In the genomic region with DNA sequence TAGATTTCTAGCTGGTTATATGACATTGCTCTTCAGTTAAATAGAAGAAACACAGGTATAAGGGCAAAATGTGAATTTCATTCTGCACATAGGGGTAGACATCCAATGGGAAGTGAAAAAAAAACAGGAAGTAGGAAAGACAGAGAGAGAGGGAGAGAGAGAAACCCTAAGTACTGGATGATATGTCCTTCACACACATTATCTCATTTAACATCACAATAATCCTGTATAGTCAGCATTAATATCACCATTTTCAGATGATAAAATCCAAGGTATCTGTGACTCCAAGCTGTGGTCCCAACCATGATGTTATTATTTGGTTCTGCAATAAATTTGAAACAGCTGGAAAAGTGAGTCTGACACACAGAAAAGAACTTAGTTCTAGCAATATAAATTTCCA, we compare ENCODE assay signal across 25 cellular contexts.
DNase-seq lines count a peak whose midpoint lies in the region; ATAC-seq, FAIRE-seq and TF ChIP-seq lines count a peak whose summit lies in the region.
"Had no signal": no experiment of that assay in that cellular context is flagged by ENCODE, and none has a peak within 500 bp of the region (broad histone marks: within the 10 kb centered on the region; RNA-seq: fewer than 3 reads in every experiment).

No MANE protein-coding gene starts in this region.

- H3K27me3 Mint-ChIP-seq in H9 (ENCODE audit: low read depth) = no peaks in the 10 kb centered on the region
- H3K27me3 Mint-ChIP-seq: CD4-positive, alpha-beta T cell had no signal

- no peak overlapping the region for H3K23ac ChIP-seq in IMR-90 (ENCODE audit: low read depth, low read length)
- H3K23ac ChIP-seq in trophoblast cell (ENCODE audit: low read length) = no peak overlapping the region
- no peak overlapping the region for H3K23ac ChIP-seq in H9 (ENCODE audit: insufficient read length, low read depth, low read length)

- no peak overlapping the region for H3T11ph ChIP-seq in H9 (ENCODE audit: low read length)

- peaks cover 0 to 14% of the 10 kb centered on the region in 2 experiments; a peak in 2 of 4 replicates for H3K4me1 Mint-ChIP-seq in H9
- H3K4me1 Mint-ChIP-seq: CD14-positive monocyte; CD8-positive, alpha-beta memory T cell had no signal

- no peak overlapping the region for H2BK20ac ChIP-seq in IMR-90 (ENCODE audit: low read depth, low read length)
- H2BK20ac ChIP-seq in H9 (ENCODE audit: low read depth, low read length, poor library complexity, severe bottlenecking) = no peak overlapping the region

- H4K12ac ChIP-seq in trophoblast cell (ENCODE audit: low read depth, low read length) = no peak overlapping the region

- no peaks in the 10 kb centered on the region; a peak in 1 of 5 replicates for H3K27me3 ChIP-seq in HepG2 (ENCODE audit: control insufficient read depth in 1 of 2, insufficient read depth in 2 of 2, low read length in 2 of 2)
- no peaks in the 10 kb centered on the region for H3K27me3 ChIP-seq in right lobe of liver
- H3K27me3 ChIP-seq in IMR-90 (ENCODE audit: control insufficient read depth, insufficient read depth, low read length) = no peaks in the 10 kb centered on the region
- no peaks in the 10 kb centered on the region for H3K27me3 ChIP-seq in colonic mucosa
- H3K27me3 ChIP-seq in breast epithelium = no peaks in the 10 kb centered on the region
- no peaks in the 10 kb centered on the region for H3K27me3 ChIP-seq in trophoblast cell (ENCODE audit: insufficient read depth, low read length)
- H3K27me3 ChIP-seq in H9 (ENCODE audit: insufficient read depth, low read length) = no peaks in the 10 kb centered on the region
- H3K27me3 ChIP-seq: BE2C; BLaER1 treated with 17β-estradiol and CSF1 and Interleukin-3, amounts not matched to agents 10 nM and 100 nM had no signal

- no peak overlapping the region for H3K56ac ChIP-seq in IMR-90 (ENCODE audit: extremely low read depth, insufficient read depth, low read length)
- H3K56ac ChIP-seq in H9 (ENCODE audit: insufficient read length, low read depth, low read length) = no peak overlapping the region

- H3K18ac ChIP-seq in IMR-90 (ENCODE audit: low read depth, low read length) = no peak overlapping the region
- no peak overlapping the region for H3K18ac ChIP-seq in trophoblast cell (ENCODE audit: low read length)
- H3K18ac ChIP-seq in H9 (ENCODE audit: insufficient read length, low read depth, low read length) = no peak overlapping the region

- H4K91ac ChIP-seq in IMR-90 (ENCODE audit: insufficient read depth, low read depth, low read length) (no peak overlapping the region), trophoblast cell (ENCODE audit: low read depth, low read length) (no peak overlapping the region), H9 (ENCODE audit: insufficient read length, low read depth, low read length) (no peak overlapping the region)

- H3K4me2 ChIP-seq in HepG2 (ENCODE audit: low read depth, low read length) (no peak overlapping the region), IMR-90 (ENCODE audit: low read depth, low read length) (no peak overlapping the region), trophoblast cell (ENCODE audit: low read length) (no peak overlapping the region), H9 (ENCODE audit: insufficient read depth, insufficient read length, low read length) (no peak overlapping the region)
- H3K4me2 ChIP-seq: BLaER1 treated with 17β-estradiol and CSF1 and Interleukin-3, amounts not matched to agents 10 nM and 100 nM had no signal

- H2BK5ac ChIP-seq in IMR-90 (ENCODE audit: low read depth, low read length, poor library complexity, severe bottlenecking) (no peak overlapping the region), trophoblast cell (ENCODE audit: low read depth, low read length, poor library complexity) (no peak overlapping the region), H9 (ENCODE audit: insufficient read length, low read length) (no peak overlapping the region)

- dilution Hi-C loops in IMR-90 (cut with HindIII; ENCODE audit: low sequenced_read_pairs, unreplicated experiment) = no loop called here

- H3K4me3 Mint-ChIP-seq in H9 = no peak overlapping the region
- H3K4me3 Mint-ChIP-seq: CD14-positive monocyte; CD4-positive, alpha-beta T cell; CD8-positive, alpha-beta memory T cell had no signal

- FAIRE-seq in HepG2 (lab: Jason Lieb, UNC) = no peak
- FAIRE-seq: A204.1, D721Med, GM12892, H54 had no signal

- TF ChIP-seq RAD21 in HepG2 (CRISPR knock-in tag; IDR thresholded peaks at IDR 0.05) (no peak), IMR-90 (IDR thresholded peaks at IDR 0.05; ENCODE audit: low read length) (no peak)

- no peaks in the 10 kb centered on the region for H3K23me2 ChIP-seq in H9 (ENCODE audit: insufficient read length, low read depth, low read length, poor library complexity, severe bottlenecking)

- H3K27ac Mint-ChIP-seq in H9 = no peak overlapping the region
- H3K27ac Mint-ChIP-seq: CD4-positive, alpha-beta T cell; CD8-positive, alpha-beta memory T cell had no signal

- TF ChIP-seq EP300 in HepG2 (IDR thresholded peaks at IDR 0.05; ENCODE audit: low read depth in 2 of 2, low read length in 2 of 2) (no peak), HepG2 (CRISPR knock-in tag; IDR thresholded peaks at IDR 0.05; ENCODE audit: borderline replicate concordance) (no peak)

- TF ChIP-seq POLR2A in HepG2 (IDR thresholded peaks at IDR 0.05; ENCODE audit: insufficient read depth in 1 of 2, low read depth in 2 of 2, low read length in 2 of 2) = no peak
- no peak for TF ChIP-seq POLR2A in right lobe of liver (IDR thresholded peaks at IDR 0.05)
- no peak for TF ChIP-seq POLR2A in IMR-90 (IDR thresholded peaks at IDR 0.05; ENCODE audit: low read depth, low read length)
- TF ChIP-seq POLR2A in breast epithelium (IDR thresholded peaks at IDR 0.05) = no peak

- H3K79me2 ChIP-seq in HepG2 (ENCODE audit: insufficient read depth, low read length) (no peaks in the 10 kb centered on the region), trophoblast cell (ENCODE audit: control insufficient read depth, insufficient read depth, low read length, poor library complexity) (no peaks in the 10 kb centered on the region), H9 (ENCODE audit: insufficient read depth, low read length) (no peaks in the 10 kb centered on the region)

- TF ChIP-seq CTCF in HepG2 (CRISPR knock-in tag; IDR thresholded peaks at IDR 0.05) (no peak), right lobe of liver (IDR thresholded peaks at IDR 0.05) (no peak), IMR-90 (conservative IDR thresholded peaks at IDR 0.05; ENCODE audit: low read depth, low read length) (no peak), colonic mucosa (IDR thresholded peaks at IDR 0.05) (no peak), breast epithelium (IDR thresholded peaks at IDR 0.05) (no peak), H9 (conservative IDR thresholded peaks at IDR 0.05) (no peak)

- H2AFZ ChIP-seq in HepG2 (ENCODE audit: low read length) (no peak overlapping the region), IMR-90 (replicated peaks; ENCODE audit: low read length, poor library complexity) (no peak overlapping the region), trophoblast cell (ENCODE audit: insufficient read depth, low read length, poor library complexity) (no peak overlapping the region), H9 (ENCODE audit: low read length) (no peak overlapping the region)
- H2AFZ ChIP-seq: GM23248 had no signal

- H2BK15ac ChIP-seq in IMR-90 (ENCODE audit: low read depth, low read length) = no peak overlapping the region
- no peak overlapping the region for H2BK15ac ChIP-seq in H9 (ENCODE audit: low read depth, low read length)

- H3K9me3 Mint-ChIP-seq in H9 = no peaks in the 10 kb centered on the region
- H3K9me3 Mint-ChIP-seq: CD14-positive monocyte; CD4-positive, alpha-beta T cell had no signal

- DNase-seq in HepG2 (ENCODE audit: low spot score) (no peak), right lobe of liver (no peak), IMR-90 (no peak), colonic mucosa (no peak), breast epithelium (ENCODE audit: low spot score in 2 of 2) (no peak), H4 (ENCODE audit: low spot score) (no peak), trophoblast cell (no peak), H9 (no peak)
- DNase-seq: ACHN; AML-193; BE2C; CD4-positive, alpha-beta T cell; CD8-positive, alpha-beta memory T cell; DMS 273 treated with DMSO at 0.1 percent for 48 hours; DMS79; GF-D8; GM23248; HCEC 1CT had no signal

- H3K36me3 ChIP-seq in HepG2 (replicated peaks in 1 of 2; ENCODE audit: control insufficient read depth in 1 of 2, insufficient read depth in 2 of 2, low read length in 2 of 2) (no peaks in the 10 kb centered on the region), right lobe of liver (no peaks in the 10 kb centered on the region), IMR-90 (ENCODE audit: control insufficient read depth, insufficient read depth, low read length) (no peaks in the 10 kb centered on the region), colonic mucosa (no peaks in the 10 kb centered on the region), breast epithelium (no peaks in the 10 kb centered on the region), trophoblast cell (ENCODE audit: control insufficient read depth in 1 of 2, insufficient read depth in 2 of 2, low read length in 2 of 2) (no peaks in the 10 kb centered on the region)
- H3K36me3 ChIP-seq: BE2C; BLaER1 treated with 17β-estradiol and CSF1 and Interleukin-3, amounts not matched to agents 10 nM and 100 nM had no signal

- H3K27ac ChIP-seq in HepG2 (ENCODE audit: extremely low read length, insufficient read depth, low read length) (no peak overlapping the region), right lobe of liver (no peak overlapping the region), IMR-90 (ENCODE audit: insufficient read depth, low read length) (no peak overlapping the region), colonic mucosa (peak overlapping the region; percentile 69), breast epithelium (no peak overlapping the region), trophoblast cell (ENCODE audit: low read depth, low read length) (no peak overlapping the region), H9 (ENCODE audit: insufficient read length, low read depth, low read length) (no peak overlapping the region)
- H3K27ac ChIP-seq: 22Rv1; BLaER1 treated with 17β-estradiol and CSF1 and Interleukin-3, amounts not matched to agents 10 nM and 100 nM; GM23248 had no signal

- intact Hi-C loops in HepG2 (cut with micrococcal nuclease; ENCODE audit: unreplicated experiment) (no loop called here), right lobe of liver (cut with DNase I) (no loop called here), IMR-90 (cut with micrococcal nuclease) (no loop called here), colonic mucosa (cut with DNase I) (no loop called here), breast epithelium (cut with DNase I; ENCODE audit: low total_unique reads) (no loop called here)

- H4K5ac ChIP-seq in IMR-90 (ENCODE audit: low read depth, low read length) = no peak overlapping the region
- no peak overlapping the region for H4K5ac ChIP-seq in H9 (ENCODE audit: insufficient read length, low read depth, low read length)

- no peaks in the 10 kb centered on the region for H3K36me3 Mint-ChIP-seq in H9 (ENCODE audit: insufficient read depth in 1 of 3, low read depth in 3 of 3)
- H3K36me3 Mint-ChIP-seq: CD14-positive monocyte; CD8-positive, alpha-beta memory T cell had no signal

- in situ Hi-C loops in HepG2 (cut with HindIII; ENCODE audit: extremely low pct_ligation_motif_present, low pct_unique_long_range_greater_than_20kb) (no loop called here), IMR-90 (cut with MboI; ENCODE audit: low sequenced_read_pairs) (no loop called here)

- H2BK12ac ChIP-seq in trophoblast cell (ENCODE audit: low read length) = no peak overlapping the region
- no peak overlapping the region for H2BK12ac ChIP-seq in H9 (ENCODE audit: insufficient read length, low read depth, low read length)

- no peaks in the 10 kb centered on the region for H3K9me3 ChIP-seq in HepG2 (ENCODE audit: low read length)
- no peaks in the 10 kb centered on the region for H3K9me3 ChIP-seq in right lobe of liver
- no peaks in the 10 kb centered on the region for H3K9me3 ChIP-seq in IMR-90 (ENCODE audit: control insufficient read depth, insufficient read depth, low read length)
- H3K9me3 ChIP-seq in colonic mucosa = no peaks in the 10 kb centered on the region
- no peaks in the 10 kb centered on the region for H3K9me3 ChIP-seq in breast epithelium
- no peaks in the 10 kb centered on the region for H3K9me3 ChIP-seq in trophoblast cell (ENCODE audit: insufficient read depth, low read depth, low read length)
- H3K9me3 ChIP-seq in H9 (ENCODE audit: control insufficient read depth, low read depth, low read length) = no peaks in the 10 kb centered on the region
- H3K9me3 ChIP-seq: BE2C; BLaER1 treated with 17β-estradiol and CSF1 and Interleukin-3, amounts not matched to agents 10 nM and 100 nM had no signal

- ATAC-seq in HepG2 (no peak), right lobe of liver (no peak), IMR-90 (ENCODE audit: low read depth) (no peak)

- BruUV-seq in HepG2 (replicated peaks; lab: Mats Ljungman, UMichigan) (no TSS peak), IMR-90 (replicated peaks; lab: Mats Ljungman, UMichigan) (no TSS peak)

- H2AK5ac ChIP-seq in IMR-90 (ENCODE audit: low read depth, low read length) = no peak overlapping the region
- no peak overlapping the region for H2AK5ac ChIP-seq in trophoblast cell (ENCODE audit: low read length)
- H2AK5ac ChIP-seq in H9 (ENCODE audit: insufficient read length, low read length) = no peak overlapping the region

- POLR2A ChIA-PET in HepG2 (lab: Yijun Ruan, JAX) (no interaction called here), IMR-90 (lab: Charles Lee; ENCODE audit: unreplicated experiment) (no interaction called here)

- CTCF ChIA-PET in HepG2 (lab: Yijun Ruan, JAX; ENCODE audit: low intra/inter-chr PET ratio, low total read pairs) = no interaction called here
- CTCF ChIA-PET in IMR-90 (lab: Yijun Ruan, JAX) = interaction anchor here (0.8 kb wide), 1 partner anchor 401 kb away, joined by 3 read pairs; no protein-coding TSS in a partner anchor

- H2BK120ac ChIP-seq in IMR-90 (ENCODE audit: low read depth, low read length) (no peak overlapping the region), trophoblast cell (ENCODE audit: insufficient read depth, low read length, poor library complexity) (no peak overlapping the region), H9 (ENCODE audit: low read depth, low read length, poor library complexity, severe bottlenecking) (no peak overlapping the region)

- H2AK9ac ChIP-seq in IMR-90 (replicated peaks; ENCODE audit: low read depth, low read length, poor library complexity) = no peak overlapping the region

- H3K14ac ChIP-seq in IMR-90 (replicated peaks; ENCODE audit: low read depth, low read length) = no peak overlapping the region
- no peak overlapping the region for H3K14ac ChIP-seq in trophoblast cell (ENCODE audit: low read length)
- no peak overlapping the region for H3K14ac ChIP-seq in H9 (ENCODE audit: insufficient read depth, low read length)

- H3K79me1 ChIP-seq in IMR-90 (ENCODE audit: low read depth in 1 of 2, low read length in 2 of 2) (no peaks in the 10 kb centered on the region), trophoblast cell (ENCODE audit: low read length) (no peaks in the 10 kb centered on the region), H9 (ENCODE audit: insufficient read depth, low read depth, low read length, poor library complexity, severe bottlenecking) (no peaks in the 10 kb centered on the region)

- peaks cover 4% of the 10 kb centered on the region; the same call in 1 of the 2 replicates for H3K4me1 ChIP-seq in HepG2 (ENCODE audit: insufficient read depth, low read length)
- peaks cover 0 to 10% (median 0%) of the 10 kb centered on the region in 4 donors for H3K4me1 ChIP-seq in right lobe of liver
- H3K4me1 ChIP-seq in IMR-90 (ENCODE audit: control insufficient read depth, insufficient read depth, low read length) = no peaks in the 10 kb centered on the region
- no peaks in the 10 kb centered on the region for H3K4me1 ChIP-seq in colonic mucosa
- H3K4me1 ChIP-seq in breast epithelium = no peaks in the 10 kb centered on the region
- no peaks in the 10 kb centered on the region for H3K4me1 ChIP-seq in trophoblast cell (ENCODE audit: control insufficient read depth in 1 of 2, insufficient read depth in 2 of 2, low read length in 2 of 2)
- no peaks in the 10 kb centered on the region for H3K4me1 ChIP-seq in H9 (ENCODE audit: insufficient read depth, low read length)
- H3K4me1 ChIP-seq: BE2C had no signal

- H3K4ac ChIP-seq in IMR-90 (ENCODE audit: low read depth, low read length) = no peak overlapping the region
- no peak overlapping the region for H3K4ac ChIP-seq in trophoblast cell (ENCODE audit: low read depth, low read length)
- H3K4ac ChIP-seq in H9 (ENCODE audit: low read depth, low read length) = no peak overlapping the region

- no peak overlapping the region for H3K9ac ChIP-seq in HepG2 (ENCODE audit: insufficient read depth, low read depth, low read length)
- no peak overlapping the region for H3K9ac ChIP-seq in IMR-90 (ENCODE audit: low read depth, low read length)
- peak overlapping the region in 1 of 2 donors; percentile 30 for H3K9ac ChIP-seq in colonic mucosa (ENCODE audit: low read depth in 2 of 2, low read length in 2 of 2)
- no peak overlapping the region for H3K9ac ChIP-seq in trophoblast cell (ENCODE audit: low read length)
- no peak overlapping the region for H3K9ac ChIP-seq in H9 (ENCODE audit: extremely low read depth, insufficient read length, low read length)
- H3K9ac ChIP-seq: BLaER1 treated with 17β-estradiol and CSF1 and Interleukin-3, amounts not matched to agents 10 nM and 100 nM; GM23248 had no signal

- H3K9me1 ChIP-seq in IMR-90 (ENCODE audit: insufficient read depth, low read length) = no peaks in the 10 kb centered on the region

- H4K20me1 ChIP-seq in HepG2 (ENCODE audit: insufficient read depth, low read length) (no peaks in the 10 kb centered on the region), IMR-90 (ENCODE audit: insufficient read depth, low read length) (no peaks in the 10 kb centered on the region), H9 (ENCODE audit: control insufficient read depth, insufficient read depth, insufficient read length) (no peaks in the 10 kb centered on the region)
- H4K20me1 ChIP-seq: BLaER1 treated with 17β-estradiol and CSF1 and Interleukin-3, amounts not matched to agents 10 nM and 100 nM had no signal

- H3K4me3 ChIP-seq in HepG2 (replicated peaks in 1 of 3; ENCODE audit: insufficient read depth in 1 of 3, low read depth in 2 of 3, low read length in 3 of 3) = no peak overlapping the region
- no peak overlapping the region for H3K4me3 ChIP-seq in right lobe of liver
- no peak overlapping the region for H3K4me3 ChIP-seq in IMR-90 (ENCODE audit: insufficient read depth, low read depth, low read length)
- no peak overlapping the region for H3K4me3 ChIP-seq in colonic mucosa
- H3K4me3 ChIP-seq in breast epithelium = no peak overlapping the region
- H3K4me3 ChIP-seq in trophoblast cell (ENCODE audit: low read depth, low read length) = no peak overlapping the region
- H3K4me3 ChIP-seq: BLaER1 treated with 17β-estradiol and CSF1 and Interleukin-3, amounts not matched to agents 10 nM and 100 nM; GM23248 had no signal

- H4K8ac ChIP-seq in IMR-90 (ENCODE audit: low read depth in 2 of 2, low read length in 2 of 2) (no peak overlapping the region), trophoblast cell (ENCODE audit: low read depth, low read length) (no peak overlapping the region), H9 (replicated peaks; ENCODE audit: insufficient read length, low read depth, low read length) (no peak overlapping the region)
